Comparison of ENCODE assay signal across 21 cellular contexts in the genomic region with DNA sequence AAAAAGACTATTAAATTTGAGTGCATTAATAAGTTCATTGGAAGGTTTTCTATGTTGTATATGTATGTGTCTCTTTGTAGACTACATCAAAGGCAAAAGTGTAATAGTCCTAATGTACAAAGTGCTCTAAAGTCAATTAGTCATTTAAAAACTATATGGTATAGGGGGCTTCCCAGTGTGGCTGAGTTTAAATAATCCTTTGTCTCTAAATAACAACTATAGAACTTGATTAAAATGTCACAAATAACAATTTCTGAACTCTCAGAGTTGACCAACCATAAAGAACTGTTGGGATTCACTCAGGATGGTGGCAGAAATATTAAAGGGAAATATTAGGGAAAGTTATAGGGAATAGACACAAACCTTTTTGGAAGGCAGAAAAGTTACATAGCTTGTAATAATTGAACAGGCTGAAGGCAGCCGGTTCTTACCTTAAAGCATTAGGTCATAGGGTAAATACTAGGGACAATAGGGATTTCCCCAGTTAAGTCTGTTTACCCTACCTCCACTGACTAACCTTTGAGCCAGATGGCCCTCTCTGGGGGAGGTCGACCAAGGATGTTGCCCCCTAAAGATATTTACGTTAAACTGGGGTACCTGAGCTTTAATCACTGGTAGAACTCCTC.
"Had no signal": no experiment of that assay in that cellular context is flagged by ENCODE, and none has a peak within 500 bp of the region (broad histone marks: within the 10 kb centered on the region; RNA-seq: fewer than 3 reads in every experiment).

No MANE protein-coding gene starts in this region.

- H3K27ac Mint-ChIP-seq: dendritic cell treated with granulocyte-macrophage colony-stimulating factor and Interleukin-4, amounts not matched to agents 40 ng/mL and 50 ng/mL, for 4 days; memory B cell; mesothelial cell of epicardium; natural killer cell treated with Interleukin-12 subunit alpha and Interleukin-12 subunit beta and Interleukin-15 and Interleukin-18, amount 100 ng/mL, for 72 hours; stimulated activated naive B cell treated with anti-CD40 and anti-IgM and Interleukin-4, amounts not matched to agents 10 μg/mL and 1 μg/mL and 100 μg/mL, for 72 hours; stimulated activated naive CD8-positive, alpha-beta T cell treated with anti-CD3 and anti-CD28 coated beads, Interleukin-15, amount 100 ng/mL, for 72 hours had no signal

- H3K4me3 Mint-ChIP-seq: dendritic cell treated with granulocyte-macrophage colony-stimulating factor and Interleukin-4, amounts not matched to agents 40 ng/mL and 50 ng/mL, for 4 days; memory B cell; mesothelial cell of epicardium; natural killer cell treated with Interleukin-12 subunit alpha and Interleukin-12 subunit beta and Interleukin-15 and Interleukin-18, amount 100 ng/mL, for 72 hours; stimulated activated naive B cell treated with anti-CD40 and anti-IgM and Interleukin-4, amounts not matched to agents 10 μg/mL and 1 μg/mL and 100 μg/mL, for 72 hours; stimulated activated naive CD8-positive, alpha-beta T cell treated with anti-CD3 and anti-CD28 coated beads, Interleukin-15, amount 100 ng/mL, for 72 hours had no signal

- H3K9me3 Mint-ChIP-seq: dendritic cell treated with granulocyte-macrophage colony-stimulating factor and Interleukin-4, amounts not matched to agents 40 ng/mL and 50 ng/mL, for 4 days had no signal

- H3K36me3 Mint-ChIP-seq: memory B cell; mesothelial cell of epicardium; natural killer cell treated with Interleukin-12 subunit alpha and Interleukin-12 subunit beta and Interleukin-15 and Interleukin-18, amount 100 ng/mL, for 72 hours; stimulated activated naive B cell treated with anti-CD40 and anti-IgM and Interleukin-4, amounts not matched to agents 10 μg/mL and 1 μg/mL and 100 μg/mL, for 72 hours had no signal

- H3K9ac ChIP-seq: parathyroid adenoma had no signal

- H2AFZ ChIP-seq: parathyroid adenoma had no signal

- H3K4me3 ChIP-seq: left ventricle myocardium inferior, lower lobe of right lung, psoas muscle, spleen, testis, tibial nerve had no signal

- H3K79me2 ChIP-seq: parathyroid adenoma had no signal

- H3K4me1 Mint-ChIP-seq: memory B cell; stimulated activated naive B cell treated with anti-CD40 and anti-IgM and Interleukin-4, amounts not matched to agents 10 μg/mL and 1 μg/mL and 100 μg/mL, for 72 hours; stimulated activated naive CD8-positive, alpha-beta T cell treated with anti-CD3 and anti-CD28 coated beads, Interleukin-15, amount 100 ng/mL, for 72 hours had no signal

- H3K9me3 ChIP-seq: lower lobe of right lung, psoas muscle, testis, tibial nerve had no signal

- H3K4me1 ChIP-seq: foreskin keratinocyte, left ventricle myocardium inferior, lower lobe of right lung, parathyroid adenoma, psoas muscle, spleen, testis, tibial nerve had no signal

- H3K27me3 ChIP-seq: foreskin keratinocyte, spleen, testis, tibial nerve had no signal

- H3K36me3 ChIP-seq: left ventricle myocardium inferior, lower lobe of right lung, spleen, tibial nerve had no signal

- H3K27me3 Mint-ChIP-seq: dendritic cell treated with granulocyte-macrophage colony-stimulating factor and Interleukin-4, amounts not matched to agents 40 ng/mL and 50 ng/mL, for 4 days; memory B cell; natural killer cell treated with Interleukin-12 subunit alpha and Interleukin-12 subunit beta and Interleukin-15 and Interleukin-18, amount 100 ng/mL, for 72 hours; stimulated activated naive B cell treated with anti-CD40 and anti-IgM and Interleukin-4, amounts not matched to agents 10 μg/mL and 1 μg/mL and 100 μg/mL, for 72 hours; stimulated activated naive CD8-positive, alpha-beta T cell treated with anti-CD3 and anti-CD28 coated beads, Interleukin-15, amount 100 ng/mL, for 72 hours had no signal

- ATAC-seq: foreskin keratinocyte; left cardiac atrium; lower lobe of right lung; natural killer cell treated with Interleukin-12 subunit alpha and Interleukin-12 subunit beta and Interleukin-15 and Interleukin-18, amount 100 ng/mL, for 72 hours; psoas muscle; sciatic nerve; stimulated activated naive B cell treated with anti-CD40 and anti-IgM and Interleukin-4, amounts not matched to agents 10 μg/mL and 1 μg/mL and 100 μg/mL, for 72 hours; stimulated activated naive CD8-positive, alpha-beta T cell treated with anti-CD3 and anti-CD28 coated beads, Interleukin-15, amount 100 ng/mL, for 72 hours had no signal

- H3K27ac ChIP-seq: foreskin keratinocyte, left ventricle myocardium inferior, lower lobe of right lung, parathyroid adenoma, psoas muscle, spleen, testis, tibial nerve had no signal

- DNase-seq: erythroblast; foreskin keratinocyte; left cardiac atrium; left ventricle myocardium inferior; lower lobe of right lung; psoas muscle; retina; spleen; stimulated activated CD4-positive, alpha-beta T cell treated with anti-CD3 and anti-CD28 coated beads, Interleukin-15, amount 100 ng/mL, for 24 hours; stimulated activated CD4-positive, alpha-beta T cell treated with anti-CD3 and anti-CD28 coated beads, Interleukin-2, amount 100 ng/mL, for 24 hours; stimulated activated CD4-positive, alpha-beta T cell treated with anti-CD3 and anti-CD28 coated beads, Interleukin-4, amount 100 ng/mL, for 4 hours; stimulated activated naive B cell treated with anti-CD40 and anti-IgM and Interleukin-4, amounts not matched to agents 10 μg/mL and 1 μg/mL and 100 μg/mL, for 72 hours; stimulated activated naive CD8-positive, alpha-beta T cell treated with anti-CD3 and anti-CD28 coated beads, Interleukin-15, amount 100 ng/mL, for 72 hours; testis had no signal
